13 cellular contexts compared by ENCODE assay signal in the genomic region with DNA sequence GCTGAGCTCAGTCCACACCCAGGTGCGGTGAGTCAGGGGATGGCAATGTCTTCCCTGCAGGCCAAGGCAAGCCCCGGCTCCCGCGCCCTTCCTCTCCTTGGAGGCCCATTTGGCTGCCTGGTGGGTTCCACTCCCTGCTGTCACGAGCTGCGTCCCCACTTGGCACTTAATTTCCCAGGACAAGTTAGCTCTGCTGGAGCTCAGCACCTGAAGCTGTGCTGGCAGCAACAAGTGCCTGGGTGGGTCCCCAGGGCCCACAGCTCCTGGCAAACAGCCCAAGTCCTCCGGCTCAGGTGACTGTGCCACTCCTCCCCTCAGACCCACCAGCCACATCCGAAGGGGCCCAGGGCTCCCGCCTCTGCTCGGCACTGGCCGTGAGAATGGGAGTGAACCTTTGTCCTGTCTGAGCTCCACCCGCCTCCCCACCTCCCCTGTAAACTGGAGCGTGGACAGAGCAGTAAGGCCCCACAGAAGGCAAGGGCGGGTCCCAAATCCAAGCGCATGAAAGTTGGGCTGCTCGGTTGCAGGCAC. TPM values are rescaled to one million over a fixed set of nuclear protein-coding genes. Genes with fewer than 3 reads are reported as not detected.
DNase-seq lines count a peak whose midpoint lies in the region; ATAC-seq, FAIRE-seq and TF ChIP-seq lines count a peak whose summit lies in the region.
"Had no signal": no experiment of that assay in that cellular context is flagged by ENCODE, and none has a peak within 500 bp of the region (broad histone marks: within the 10 kb centered on the region; RNA-seq: fewer than 3 reads in every experiment).

No MANE protein-coding gene starts in this region.

- peaks cover 16 to 18% of the 10 kb centered on the region in 2 donors for H3K4me1 ChIP-seq in kidney (ENCODE audit: control insufficient read depth in 1 of 2, insufficient read depth in 1 of 2, low read depth in 1 of 2, low read length in 2 of 2)
- peaks cover 17% of the 10 kb centered on the region for H3K4me1 ChIP-seq in upper lobe of right lung

- DNase-seq in NCI-H1417 (lab: John Stamatoyannopoulos, UW) (peak; percentile 72 to 85 (median 80)), NCI-H1417 treated with DMSO at 0.1 percent for 48 hours (lab: John Stamatoyannopoulos, UW) (no peak), RWPE1 (ENCODE audit: low spot score) (peak; percentile 97), kidney (peak; percentile 93), upper lobe of right lung (peak; percentile 84)
- no peak for DNase-seq in activated CD8-positive, alpha-beta T cell treated with anti-CD3 and anti-CD28 coated beads for 36 hours
- DNase-seq: activated CD8-positive, alpha-beta memory T cell treated with anti-CD3 and anti-CD28 coated beads, Interleukin-2, amount 50 U/mL, for 4 hours; hippocampal formation; NCI-H146 had no signal

- TF ChIP-seq CTCF in RWPE1 (conservative IDR thresholded peaks at IDR 0.05; ENCODE audit: low read depth) (no peak), kidney (IDR thresholded peaks at IDR 0.05; ENCODE audit: borderline replicate concordance, extremely low read depth, insufficient read depth) (no peak), upper lobe of right lung (IDR thresholded peaks at IDR 0.05) (no peak)
- TF ChIP-seq CTCF in activated CD8-positive, alpha-beta T cell treated with anti-CD3 and anti-CD28 coated beads for 36 hours (IDR thresholded peaks at IDR 0.05) = no peak

- no peaks in the 10 kb centered on the region for H3K36me3 Mint-ChIP-seq in activated CD8-positive, alpha-beta T cell treated with anti-CD3 and anti-CD28 coated beads for 36 hours (ENCODE audit: low read depth)

- no peaks in the 10 kb centered on the region for H3K9me3 ChIP-seq in kidney (ENCODE audit: control insufficient read depth in 1 of 2, low read length in 2 of 2)
- no peaks in the 10 kb centered on the region for H3K9me3 ChIP-seq in upper lobe of right lung

- H3K27ac ChIP-seq in RWPE1 = peak overlapping the region; percentile 100
- H3K27ac ChIP-seq in kidney (ENCODE audit: low read depth in 2 of 2, low read length in 2 of 2) = no peak overlapping the region
- H3K27ac ChIP-seq in upper lobe of right lung = peak overlapping the region; percentile 68
- H3K27ac ChIP-seq: cardiac muscle cell had no signal

- H3K4me3 Mint-ChIP-seq in activated CD8-positive, alpha-beta T cell treated with anti-CD3 and anti-CD28 coated beads for 36 hours = no peak overlapping the region
- H3K4me3 Mint-ChIP-seq: T-helper 1 cell treated with Interleukin-12 subunit alpha and Interleukin-12 subunit beta and Interleukin-4 antibody, amounts not matched to agents 30 μg/mL and 1 μg/mL, for 36 hours had no signal

- intact Hi-C loops in kidney (cut with DNase I) = no loop called here
- intact Hi-C loops in upper lobe of right lung (cut with DNase I) = no loop called here
- intact Hi-C loops in activated CD8-positive, alpha-beta T cell treated with anti-CD3 and anti-CD28 coated beads for 36 hours (cut with micrococcal nuclease) = no loop called here

- FAIRE-seq in kidney (lab: Jason Lieb, UNC) = no peak

- peak; percentile 72 for ATAC-seq in upper lobe of right lung
- no peak for ATAC-seq in HG03565 (IDR thresholded peaks at IDR 0.05; ENCODE audit: unreplicated experiment)
- ATAC-seq in SK-N-SH treated with all-trans-retinoic acid at 6 μM for 48 hours = no peak
- no peak for ATAC-seq in activated CD8-positive, alpha-beta T cell treated with anti-CD3 and anti-CD28 coated beads for 36 hours

- H3K4me3 ChIP-seq in kidney (ENCODE audit: low read length in 2 of 2) = no peak overlapping the region
- H3K4me3 ChIP-seq in upper lobe of right lung = no peak overlapping the region
- H3K4me3 ChIP-seq: cardiac muscle cell had no signal

- no peaks in the 10 kb centered on the region for H3K27me3 ChIP-seq in upper lobe of right lung
- H3K27me3 ChIP-seq: cardiac muscle cell had no signal

- POLR2A ChIA-PET in RWPE1 (lab: Yijun Ruan, JAX; ENCODE audit: low non-redundant PET) = interaction anchor here (0.8 to 4.9 kb wide), 10 partner anchors 9 to 38 kb away, joined by 3 to 41 read pairs (median 4); a partner anchor contains a TSS
- POLR2A ChIA-PET in activated CD8-positive, alpha-beta T cell treated with anti-CD3 and anti-CD28 coated beads for 36 hours (lab: Charles Lee) = no interaction called here

- H3K27me3 Mint-ChIP-seq in activated CD8-positive, alpha-beta T cell treated with anti-CD3 and anti-CD28 coated beads for 36 hours = no peaks in the 10 kb centered on the region

- H3K9me3 Mint-ChIP-seq in activated CD8-positive, alpha-beta T cell treated with anti-CD3 and anti-CD28 coated beads for 36 hours = peaks cover 8% of the 10 kb centered on the region

- H3K9ac ChIP-seq in kidney (ENCODE audit: low read length in 2 of 2) = no peak overlapping the region

- H3K4me1 Mint-ChIP-seq in activated CD8-positive, alpha-beta T cell treated with anti-CD3 and anti-CD28 coated beads for 36 hours (ENCODE audit: low read depth) = no peaks in the 10 kb centered on the region

- CTCF ChIA-PET in RWPE1 (lab: Yijun Ruan, JAX) = interaction anchor here (0.6 to 4.7 kb wide), 11 partner anchors 11 to 458 kb away, joined by 3 to 35 read pairs (median 5); no protein-coding TSS in a partner anchor
- CTCF ChIA-PET in activated CD8-positive, alpha-beta T cell treated with anti-CD3 and anti-CD28 coated beads for 36 hours (lab: Charles Lee) = no interaction called here

- H3K27ac Mint-ChIP-seq in activated CD8-positive, alpha-beta T cell treated with anti-CD3 and anti-CD28 coated beads for 36 hours = no peak overlapping the region
- H3K27ac Mint-ChIP-seq: T-helper 1 cell treated with Interleukin-12 subunit alpha and Interleukin-12 subunit beta and Interleukin-4 antibody, amounts not matched to agents 30 μg/mL and 1 μg/mL, for 36 hours had no signal

- H3K36me3 ChIP-seq in kidney (ENCODE audit: control insufficient read depth in 1 of 2, insufficient read depth in 2 of 2, low read length in 2 of 2) = peaks cover 4 to 24% of the 10 kb centered on the region in 2 donors
- H3K36me3 ChIP-seq in upper lobe of right lung = peaks cover 16% of the 10 kb centered on the region

TF ChIP-seq in SK-N-SH treated with all-trans-retinoic acid at 6 μM for 48 hours, 23 proteins besides CTCF, POLR2A, EP300 and RAD21:
- TF ChIP-seq BACH2 (CRISPR knock-in tag; IDR thresholded peaks at IDR 0.05; ENCODE audit: borderline replicate concordance) = no peak
- no peak for TF ChIP-seq GLIS3 (CRISPR knock-in tag; IDR thresholded peaks at IDR 0.05)
- no peak for TF ChIP-seq ZC3H10 (CRISPR knock-in tag; IDR thresholded peaks at IDR 0.05)
- no peak for TF ChIP-seq TCF4 (CRISPR knock-in tag; IDR thresholded peaks at IDR 0.05; ENCODE audit: borderline replicate concordance)
- TF ChIP-seq TOX (CRISPR knock-in tag; IDR thresholded peaks at IDR 0.05; ENCODE audit: borderline replicate concordance) = no peak
- no peak for TF ChIP-seq ZFP30 (CRISPR knock-in tag; IDR thresholded peaks at IDR 0.05)
- TF ChIP-seq, protein P1, sequence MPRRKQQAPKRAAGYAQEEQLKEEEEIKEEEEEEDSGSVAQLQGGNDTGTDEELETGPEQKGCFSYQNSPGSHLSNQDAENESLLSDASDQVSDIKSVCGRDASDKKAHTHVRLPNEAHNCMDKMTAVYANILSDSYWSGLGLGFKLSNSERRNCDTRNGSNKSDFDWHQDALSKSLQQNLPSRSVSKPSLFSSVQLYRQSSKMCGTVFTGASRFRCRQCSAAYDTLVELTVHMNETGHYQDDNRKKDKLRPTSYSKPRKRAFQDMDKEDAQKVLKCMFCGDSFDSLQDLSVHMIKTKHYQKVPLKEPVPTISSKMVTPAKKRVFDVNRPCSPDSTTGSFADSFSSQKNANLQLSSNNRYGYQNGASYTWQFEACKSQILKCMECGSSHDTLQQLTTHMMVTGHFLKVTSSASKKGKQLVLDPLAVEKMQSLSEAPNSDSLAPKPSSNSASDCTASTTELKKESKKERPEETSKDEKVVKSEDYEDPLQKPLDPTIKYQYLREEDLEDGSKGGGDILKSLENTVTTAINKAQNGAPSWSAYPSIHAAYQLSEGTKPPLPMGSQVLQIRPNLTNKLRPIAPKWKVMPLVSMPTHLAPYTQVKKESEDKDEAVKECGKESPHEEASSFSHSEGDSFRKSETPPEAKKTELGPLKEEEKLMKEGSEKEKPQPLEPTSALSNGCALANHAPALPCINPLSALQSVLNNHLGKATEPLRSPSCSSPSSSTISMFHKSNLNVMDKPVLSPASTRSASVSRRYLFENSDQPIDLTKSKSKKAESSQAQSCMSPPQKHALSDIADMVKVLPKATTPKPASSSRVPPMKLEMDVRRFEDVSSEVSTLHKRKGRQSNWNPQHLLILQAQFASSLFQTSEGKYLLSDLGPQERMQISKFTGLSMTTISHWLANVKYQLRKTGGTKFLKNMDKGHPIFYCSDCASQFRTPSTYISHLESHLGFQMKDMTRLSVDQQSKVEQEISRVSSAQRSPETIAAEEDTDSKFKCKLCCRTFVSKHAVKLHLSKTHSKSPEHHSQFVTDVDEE (CRISPR knock-in tag; IDR thresholded peaks at IDR 0.05) = no peak

RNA-seq across cellular contexts. Expression of a gene that starts 16.9 kb away (rescaled TPM):
- total RNA-seq in kidney = 342 TPM
- polyA plus RNA-seq in kidney (ENCODE audit: insufficient read depth, low read depth, low replicate concordance) = 94.0 TPM
- total RNA-seq in upper lobe of right lung = 279 TPM
- under 1 TPM; 0.25 to 0.76 TPM for total RNA-seq in activated CD8-positive, alpha-beta T cell treated with anti-CD3 and anti-CD28 coated beads for 36 hours

RNA-seq across cellular contexts. Expression of a gene that starts 36.7 kb away (rescaled TPM):
- total RNA-seq in kidney = 1,221 TPM
- polyA plus RNA-seq in kidney (ENCODE audit: insufficient read depth, low read depth, low replicate concordance) = 2,336 TPM
- 1,050 TPM for total RNA-seq in upper lobe of right lung
- 1,000 to 10,000 TPM; 2,670 to 2,760 TPM for total RNA-seq in activated CD8-positive, alpha-beta T cell treated with anti-CD3 and anti-CD28 coated beads for 36 hours

RNA-seq across cellular contexts. Expression of a gene that starts 47.4 kb away (rescaled TPM):
- total RNA-seq in kidney (64.4 TPM), upper lobe of right lung (73.4 TPM)
- polyA plus RNA-seq in kidney (ENCODE audit: insufficient read depth, low read depth, low replicate concordance) = 79.4 TPM
- total RNA-seq in activated CD8-positive, alpha-beta T cell treated with anti-CD3 and anti-CD28 coated beads for 36 hours = 100 to 1,000 TPM; 110 to 115 TPM

RNA-seq across cellular contexts. Expression of a gene that starts 56.9 kb away (rescaled TPM):
- total RNA-seq in kidney (4.5 TPM), upper lobe of right lung (4.1 TPM)
- polyA plus RNA-seq in kidney (ENCODE audit: insufficient read depth, low read depth, low replicate concordance) = 2.0 TPM
- 1 to 10 TPM; 3.2 to 4.5 TPM for total RNA-seq in activated CD8-positive, alpha-beta T cell treated with anti-CD3 and anti-CD28 coated beads for 36 hours

Comparison
In these comparisons a context has a peak if more than half of its experiments do, and no peak if none do; other contexts are left out.
1. DNase-seq: peak in NCI-H1417 (3 of 3), RWPE1 (single experiment), kidney (single experiment) and upper lobe of right lung (single experiment); none in NCI-H1417 treated with DMSO at 0.1 percent for 48 hours (single experiment) and activated CD8-positive, alpha-beta T cell treated with anti-CD3 and anti-CD28 coated beads for 36 hours (single experiment).
2. H3K27ac ChIP-seq: peak in RWPE1 (single experiment) and upper lobe of right lung (single experiment); none in kidney (0 of 2).
3. RNA of a gene that starts 16.9 kb away (total RNA-seq): 342 TPM in kidney (single experiment) and 279 TPM in upper lobe of right lung (single experiment); 0.25 to 0.76 TPM in activated CD8-positive, alpha-beta T cell treated with anti-CD3 and anti-CD28 coated beads for 36 hours; every median in the first group is over 100 times any median in the second.